In genomic region chr9:129697111-129697955, GRCh38 we compare ENCODE assay signal across 9 cellular contexts. TPM values are rescaled to one million over a fixed set of nuclear protein-coding genes. Genes with fewer than 3 reads are reported as not detected.
DNase-seq lines count a peak whose midpoint lies in the region; ATAC-seq and TF ChIP-seq lines count a peak whose summit lies in the region.
"Had no signal": no experiment of that assay in that cellular context is flagged by ENCODE, and none has a peak within 500 bp of the region (broad histone marks: within the 10 kb centered on the region; RNA-seq: fewer than 3 reads in every experiment).

No MANE protein-coding gene starts in this region.

- H3K27me3 Mint-ChIP-seq in brain = peaks cover 82% of the 10 kb centered on the region

- no peaks in the 10 kb centered on the region for H3K36me3 Mint-ChIP-seq in brain

- peaks cover 0 to 5% (median 0%) of the 10 kb centered on the region in 5 experiments for H3K9me3 Mint-ChIP-seq in brain
- H3K9me3 Mint-ChIP-seq: naive B cell had no signal

- peak overlapping the region; percentile 73 to 84 (median 81) for H3K4me3 Mint-ChIP-seq in brain

- peaks cover 5% of the 10 kb centered on the region for H3K4me1 Mint-ChIP-seq in brain

- H3K36me3 ChIP-seq in kidney epithelial cell (ENCODE audit: control insufficient read depth, insufficient read depth, low read length) = no peaks in the 10 kb centered on the region

- ATAC-seq in GM19452 (IDR thresholded peaks at IDR 0.05; ENCODE audit: unreplicated experiment) (no peak), GM19463 (IDR thresholded peaks at IDR 0.05; ENCODE audit: unreplicated experiment) (no peak)

- H3K27me3 ChIP-seq in kidney epithelial cell (ENCODE audit: control insufficient read depth, insufficient read depth, low read length) = peaks cover 18% of the 10 kb centered on the region

- TF ChIP-seq CTCF in brain (conservative IDR thresholded peaks at IDR 0.05) = no peak
- TF ChIP-seq CTCF in kidney epithelial cell (IDR thresholded peaks at IDR 0.05; ENCODE audit: insufficient read depth, low read length, poor library complexity, severe bottlenecking) = no peak

- peak; percentile 87 for DNase-seq in EL
- DNase-seq in RKO (ENCODE audit: low spot score) = peak; percentile 62
- no peak for DNase-seq in kidney epithelial cell (ENCODE audit: low read depth)
- peak; percentile 1 for DNase-seq in stimulated activated CD8-positive, alpha-beta memory T cell treated with anti-CD3 and anti-CD28 coated beads, Interleukin-12 subunit alpha, Interleukin-12 subunit beta, amount 100 ng/mL, for 1 hour (ENCODE audit: low read depth)
- DNase-seq in NCI-H345 (lab: John Stamatoyannopoulos, UW) = no peak
- DNase-seq: naive B cell had no signal

- H3K4me3 ChIP-seq in kidney epithelial cell (ENCODE audit: low read depth, low read length) = peak overlapping the region; percentile 30

- peak overlapping the region in 2 of 5 experiments; percentile 70 to 88 for H3K27ac Mint-ChIP-seq in brain

RNA-seq across cellular contexts. Expression of gene PRRX2, which starts 31.9 kb away (rescaled TPM):
- polyA plus RNA-seq in brain (ENCODE audit: insufficient read depth, low read depth, low replicate concordance) = 0.51 TPM
- 0.27 TPM in 1 of 2 replicates, not detected in the other for total RNA-seq in kidney epithelial cell

RNA-seq across cellular contexts. Expression of gene ASB6, which starts 55.4 kb away (rescaled TPM):
- polyA plus RNA-seq in brain (ENCODE audit: insufficient read depth, low read depth, low replicate concordance) = 29.1 TPM
- total RNA-seq in kidney epithelial cell = 27.0 and 32.0 TPM in 2 replicates

RNA-seq across cellular contexts. Expression of gene PTGES, which starts 55.5 kb away (rescaled TPM):
- polyA plus RNA-seq in brain (ENCODE audit: insufficient read depth, low read depth, low replicate concordance) = 1.8 TPM
- total RNA-seq in kidney epithelial cell = 37.9 and 39.5 TPM in 2 replicates

Comparison
In these comparisons a context has a peak if more than half of its experiments do, and no peak if none do; other contexts are left out.
1. DNase-seq: peak in EL (single experiment), RKO (single experiment) and stimulated activated CD8-positive, alpha-beta memory T cell treated with anti-CD3 and anti-CD28 coated beads, Interleukin-12 subunit alpha, Interleukin-12 subunit beta, amount 100 ng/mL, for 1 hour (single experiment); none in kidney epithelial cell (single experiment) and NCI-H345 (single experiment).